In genomic region chr15:83346342-83346741, GRCh38 we compare ENCODE assay signal across 1 cellular context.
TF ChIP-seq lines count a peak whose summit lies in the region.

No MANE protein-coding gene starts in this region.

TF ChIP-seq in GM23338, 12 proteins besides CTCF, POLR2A, EP300 and RAD21 (continued from another document):
- no peak for TF ChIP-seq ZNF462 (CRISPR knock-in tag; IDR thresholded peaks at IDR 0.05)
